7 cellular contexts compared by ENCODE assay signal in the genomic region with DNA sequence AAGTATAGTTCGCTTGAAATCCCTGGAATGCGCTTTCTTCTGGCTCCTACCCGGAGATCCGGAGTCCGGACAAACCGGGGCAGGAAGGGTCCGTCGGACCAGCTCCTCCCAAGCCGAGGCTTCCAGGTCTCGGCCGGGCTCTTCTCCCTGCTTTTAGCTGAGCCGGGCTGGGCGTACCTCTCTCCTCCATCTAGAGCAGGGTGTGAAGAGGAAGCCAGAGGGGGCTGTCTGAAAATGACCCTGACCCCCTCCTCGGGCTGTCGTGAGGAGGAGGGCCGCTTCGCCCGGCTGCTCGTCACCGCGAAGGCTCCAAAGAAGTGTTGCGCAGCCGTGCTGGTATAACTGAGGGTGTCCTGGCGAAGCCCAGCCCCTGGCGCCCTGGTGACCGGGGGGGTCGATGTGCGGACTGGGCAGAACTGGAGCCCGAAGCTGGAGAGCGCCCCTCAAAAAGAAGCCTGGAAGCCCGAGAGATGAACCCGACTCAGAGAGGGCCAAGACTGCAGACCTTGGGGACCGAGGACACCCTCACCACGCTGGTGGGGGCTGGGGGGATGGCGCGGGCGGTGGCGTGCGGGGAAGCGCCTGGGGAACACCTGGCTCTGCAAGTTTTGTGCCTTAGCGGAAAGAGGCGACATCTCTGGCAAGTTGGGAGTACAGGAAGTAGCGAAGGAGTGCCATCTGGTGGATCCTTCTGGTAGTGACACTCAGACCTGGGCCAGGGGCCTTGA. TPM values are rescaled to one million over a fixed set of nuclear protein-coding genes. Genes with fewer than 3 reads are reported as not detected.
DNase-seq lines count a peak whose midpoint lies in the region; TF ChIP-seq lines count a peak whose summit lies in the region.

No MANE protein-coding gene starts in this region.

- H3K27me3 ChIP-seq in esophagus muscularis mucosa, result peaks cover 0 to 67% (median 40%) of the 10 kb centered on the region in 4 donors

- 0% methylated on average over 16 of the region's 43 CpGs for WGBS in esophagus muscularis mucosa

- peak overlapping the region; percentile 87 for H2AFZ ChIP-seq in OCI-LY7 (ENCODE audit: low read length)

- H4K20me1 ChIP-seq in OCI-LY7 (ENCODE audit: insufficient read depth, low read length), result no peaks in the 10 kb centered on the region

- CTCF ChIA-PET in OCI-LY7 (lab: Charles Lee; ENCODE audit: unreplicated experiment), result interaction anchor here (0.7 to 1.4 kb wide), 3 partner anchors 16 to 26 kb away, joined by 3 to 5 read pairs (median 3); no protein-coding TSS in a partner anchor

- H3K36me3 ChIP-seq in OCI-LY7 (ENCODE audit: insufficient read depth, low read length) (no peaks in the 10 kb centered on the region), esophagus muscularis mucosa (no peaks in the 10 kb centered on the region)

- H3K9me2 ChIP-seq in OCI-LY7 (ENCODE audit: insufficient read depth, low read length), result no peaks in the 10 kb centered on the region

- H3K4me1 ChIP-seq in OCI-LY7 (ENCODE audit: insufficient read depth, low read length, poor library complexity, severe bottlenecking) (peaks cover 74% of the 10 kb centered on the region), esophagus muscularis mucosa (peaks cover 30 to 50% (median 42%) of the 10 kb centered on the region in 4 donors)

- H3K79me2 ChIP-seq in OCI-LY7 (ENCODE audit: insufficient read depth, low read depth, low read length), result no peaks in the 10 kb centered on the region

- peak overlapping the region; percentile 100 for H3K4me2 ChIP-seq in OCI-LY7 (ENCODE audit: low read length)

- no peaks in the 10 kb centered on the region for H3K9me3 ChIP-seq in OCI-LY7 (ENCODE audit: low read length)
- no peaks in the 10 kb centered on the region for H3K9me3 ChIP-seq in esophagus muscularis mucosa

- BruUV-seq in OCI-LY7 (replicated peaks; lab: Mats Ljungman, UMichigan), result no TSS peak

- intact Hi-C loops in OCI-LY7 (cut with micrococcal nuclease; ENCODE audit: unreplicated experiment) (loop anchor here (1.0 to 2.0 kb wide), 3 partner anchors 7 to 26 kb away; no protein-coding TSS in a partner anchor), esophagus muscularis mucosa (cut with DNase I) (no loop called here)

- POLR2A ChIA-PET in OCI-LY7 (lab: Charles Lee), result interaction anchor here (1.4 kb wide), 1 partner anchor 26 kb away, joined by 3 read pairs; no protein-coding TSS in a partner anchor

- DNase-seq in HT1080 (ENCODE audit: low read depth) (peak; percentile 74), OCI-LY7 (ENCODE audit: low spot score) (peak; percentile 89), activated T-cell treated with anti-CD3 and anti-CD28 coated beads for 48 hours (ENCODE audit: low read depth) (peak; percentile 68), esophagus muscularis mucosa (ENCODE audit: extremely low spot score) (peak; percentile 95), myocyte (ENCODE audit: low read depth) (peak; percentile 90)
- DNase-seq in stimulated activated CD8-positive, alpha-beta memory T cell treated with anti-CD3 and anti-CD28 coated beads, Interleukin-7, amount 100 ng/mL, for 24 hours (ENCODE audit: low read depth), result peak; percentile 64

- no peak for TF ChIP-seq EP300 in esophagus muscularis mucosa (IDR thresholded peaks at IDR 0.05)

- TF ChIP-seq POLR2A in esophagus muscularis mucosa (IDR thresholded peaks at IDR 0.05; ENCODE audit: low read depth), result no peak

- H3K4me3 ChIP-seq in OCI-LY7 (ENCODE audit: low read depth, low read length, poor library complexity, severe bottlenecking), result peak overlapping the region; percentile 71
- H3K4me3 ChIP-seq in esophagus muscularis mucosa, result peak overlapping the region; percentile 53 to 66 (median 56)

- peak overlapping the region; percentile 25 for H3K27ac ChIP-seq in OCI-LY7 (ENCODE audit: low read depth, low read length, poor library complexity, severe bottlenecking)
- peak overlapping the region; percentile 48 to 72 (median 57) for H3K27ac ChIP-seq in esophagus muscularis mucosa (replicated peaks in 1 of 4)

- TF ChIP-seq CTCF in GM12872 (IDR thresholded peaks at IDR 0.05; ENCODE audit: insufficient read depth, low read depth, low read length) (peak; percentile 83), OCI-LY7 (conservative IDR thresholded peaks at IDR 0.05; ENCODE audit: low read length) (peak; percentile 87), esophagus muscularis mucosa (IDR thresholded peaks at IDR 0.05) (peak; percentile 92 to 96 (median 94))

RNA-seq across cellular contexts. Expression of a gene that starts 5.7 kb away (rescaled TPM):
- 13.4 and 14.0 TPM in 2 replicates for total RNA-seq in HT1080 (2014; rRNA removed; shearing (Covaris generic))
- 10.0 and 11.7 TPM in 2 replicates for polyA plus RNA-seq in HT1080 (2015; cell fraction: cytosol; rRNA removed)
- 12.7 and 13.5 TPM in 2 replicates for polyA plus RNA-seq in HT1080 (2015; cell fraction: nucleus; rRNA removed)
- 9.7 and 18.8 TPM in 2 replicates for total RNA-seq in OCI-LY7 (2014; rRNA removed; shearing (Covaris generic))
- 32.2 and 36.4 TPM in 2 replicates for total RNA-seq in OCI-LY7 (2022)
- 1 to 10 TPM; 1.0 to 4.0 (median 2.6) TPM for total RNA-seq in esophagus muscularis mucosa
- total RNA-seq in myocyte, result 34.7 and 37.5 TPM in 2 replicates
- polyA plus RNA-seq in myocyte (2012), result 32.4 TPM

RNA-seq across cellular contexts. Expression of a gene that starts 36.5 kb away (rescaled TPM):
- 70.2 and 76.3 TPM in 2 replicates for total RNA-seq in HT1080 (2014; rRNA removed; shearing (Covaris generic))
- polyA plus RNA-seq in HT1080 (2015; cell fraction: cytosol; rRNA removed), result 49.4 and 49.8 TPM in 2 replicates
- polyA plus RNA-seq in HT1080 (2015; cell fraction: nucleus; rRNA removed), result 160 and 189 TPM in 2 replicates
- 0.41 TPM in 1 of 2 replicates, not detected in the other for total RNA-seq in OCI-LY7 (2014; rRNA removed; shearing (Covaris generic))
- total RNA-seq in OCI-LY7 (2022), result 0.11 TPM in 1 of 2 replicates, not detected in the other
- 10 to 100 TPM; 40.9 to 95.5 (median 76.1) TPM for total RNA-seq in esophagus muscularis mucosa
- 103 and 122 TPM in 2 replicates for total RNA-seq in myocyte
- polyA plus RNA-seq in myocyte (2012), result 77.4 TPM

RNA-seq across cellular contexts. Expression of a gene that starts 36.6 kb away (rescaled TPM):
- 0.80 and 1.6 TPM in 2 replicates for total RNA-seq in HT1080 (2014; rRNA removed; shearing (Covaris generic))
- polyA plus RNA-seq in HT1080 (2015; cell fraction: cytosol; rRNA removed), result 1.2 and 1.3 TPM in 2 replicates
- polyA plus RNA-seq in HT1080 (2015; cell fraction: nucleus; rRNA removed), result 2.8 and 4.4 TPM in 2 replicates
- total RNA-seq in OCI-LY7 (2014; rRNA removed; shearing (Covaris generic)), result 1.4 and 2.1 TPM in 2 replicates
- total RNA-seq in OCI-LY7 (2022) (1.6 and 1.8 TPM in 2 replicates), esophagus muscularis mucosa (under 1 TPM; under 0.01 to 0.75 (median 0.39) TPM), myocyte (0.16 and 1.9 TPM in 2 replicates)
- polyA plus RNA-seq in myocyte (2012), result 4.0 TPM

Comparison
In these comparisons a context has a peak if more than half of its experiments do, and no peak if none do; other contexts are left out.
1. Peak in every context shown above with its lines: DNase-seq, H3K4me3 ChIP-seq and H3K27ac ChIP-seq.
2. RNA of a gene that starts 36.5 kb away (total RNA-seq): 103 to 122 TPM in myocyte, 40.9 to 95.5 TPM in esophagus muscularis mucosa and 70.2 to 76.3 TPM in HT1080; 0.11 to 0.41 TPM in OCI-LY7; every median in the first group is over 10 times any median in the second.